ENCODE assay signal across 12 cellular contexts in the genomic region with DNA sequence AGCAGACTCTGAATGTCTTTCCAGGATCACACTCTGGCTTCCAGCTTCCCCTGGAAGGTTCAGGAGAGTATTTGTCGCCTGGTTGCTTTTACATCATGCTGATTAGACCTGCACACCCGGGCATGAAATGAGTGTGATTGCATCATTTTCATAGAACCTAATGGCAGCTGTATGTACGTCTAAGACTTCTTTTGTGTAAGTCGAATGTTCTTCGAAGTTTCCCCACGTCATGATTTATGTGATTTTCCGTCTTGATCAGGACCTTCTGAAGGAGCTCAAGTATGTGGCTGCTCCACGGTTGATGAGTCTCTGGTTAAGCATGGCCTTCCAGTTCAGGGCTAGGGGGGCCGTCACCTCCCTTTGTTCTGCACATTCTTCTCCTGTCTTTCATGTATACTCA. TPM values are rescaled to one million over a fixed set of nuclear protein-coding genes. Genes with fewer than 3 reads are reported as not detected.
DNase-seq lines count a peak whose midpoint lies in the region; ATAC-seq, FAIRE-seq and TF ChIP-seq lines count a peak whose summit lies in the region.
"Had no signal": no experiment of that assay in that cellular context is flagged by ENCODE, and none has a peak within 500 bp of the region (broad histone marks: within the 10 kb centered on the region; RNA-seq: fewer than 3 reads in every experiment).

No MANE protein-coding gene starts in this region.

- H3K36me3 ChIP-seq in HepG2 (replicated peaks in 1 of 2; ENCODE audit: control insufficient read depth in 1 of 2, insufficient read depth in 2 of 2, low read length in 2 of 2), result peaks cover 10 to 34% of the 10 kb centered on the region in 2 experiments; a peak in 4 of 5 replicates
- H3K36me3 ChIP-seq in right lobe of liver, result peaks cover 0 to 5% (median 0%) of the 10 kb centered on the region in 4 donors
- H3K36me3 ChIP-seq in thyroid gland, result no peaks in the 10 kb centered on the region

- in situ Hi-C loops in HepG2 (cut with HindIII; ENCODE audit: extremely low pct_ligation_motif_present, low pct_unique_long_range_greater_than_20kb), result no loop called here

- peaks cover 95% of the 10 kb centered on the region for H3K79me2 ChIP-seq in HepG2 (ENCODE audit: insufficient read depth, low read length)

- intact Hi-C loops in HepG2 (cut with micrococcal nuclease; ENCODE audit: unreplicated experiment) (no loop called here), right lobe of liver (cut with DNase I) (loop anchor here in 1 of 2 donors (10.0 kb wide), 1 partner anchor 94 kb away; a partner anchor contains a TSS), thyroid gland (cut with DNase I) (no loop called here), left cardiac atrium (cut with DNase I) (no loop called here)
- intact Hi-C loops in activated CD8-positive, alpha-beta T cell treated with anti-CD3 and anti-CD28 coated beads for 36 hours (cut with micrococcal nuclease), result loop anchor here (5.0 kb wide), 1 partner anchor 86 kb away; no protein-coding TSS in a partner anchor

- H3K4me2 ChIP-seq in HepG2 (ENCODE audit: low read depth, low read length), result 0 out of 2 replicates have a peak overlapping the region, but pooled peaks have one; percentile 14

- peaks cover 89% of the 10 kb centered on the region for H4K20me1 ChIP-seq in HepG2 (ENCODE audit: insufficient read depth, low read length)

- H3K4me3 Mint-ChIP-seq in activated CD8-positive, alpha-beta T cell treated with anti-CD3 and anti-CD28 coated beads for 36 hours, result peak overlapping the region; percentile 62
- H3K4me3 Mint-ChIP-seq: dendritic cell treated with granulocyte-macrophage colony-stimulating factor and Interleukin-4, amounts not matched to agents 40 ng/mL and 50 ng/mL, for 4 days had no signal

- H3K27me3 ChIP-seq in HepG2 (ENCODE audit: control insufficient read depth in 1 of 2, insufficient read depth in 2 of 2, low read length in 2 of 2) (no peaks in the 10 kb centered on the region; a peak in 1 of 5 replicates), right lobe of liver (no peaks in the 10 kb centered on the region), thyroid gland (no peaks in the 10 kb centered on the region)

- no peak for ATAC-seq in HepG2
- no peak for ATAC-seq in right lobe of liver
- no peak for ATAC-seq in activated CD8-positive, alpha-beta T cell treated with anti-CD3 and anti-CD28 coated beads for 36 hours
- no peak for ATAC-seq in left cardiac atrium
- ATAC-seq: left lobe of liver had no signal

- H2AFZ ChIP-seq in HepG2 (ENCODE audit: low read length), result no peak overlapping the region

- H3K4me1 Mint-ChIP-seq in activated CD8-positive, alpha-beta T cell treated with anti-CD3 and anti-CD28 coated beads for 36 hours (ENCODE audit: low read depth), result peaks cover 64% of the 10 kb centered on the region

- peak overlapping the region; percentile 86 for H3K27ac Mint-ChIP-seq in activated CD8-positive, alpha-beta T cell treated with anti-CD3 and anti-CD28 coated beads for 36 hours

- H3K36me3 Mint-ChIP-seq in activated CD8-positive, alpha-beta T cell treated with anti-CD3 and anti-CD28 coated beads for 36 hours (ENCODE audit: low read depth), result peaks cover 66% of the 10 kb centered on the region

- TF ChIP-seq EP300 in HepG2 (IDR thresholded peaks at IDR 0.05; ENCODE audit: low read depth in 2 of 2, low read length in 2 of 2), result no peak
- TF ChIP-seq EP300 in HepG2 (CRISPR knock-in tag; IDR thresholded peaks at IDR 0.05; ENCODE audit: borderline replicate concordance), result no peak

- TF ChIP-seq CTCF in HepG2 (CRISPR knock-in tag; IDR thresholded peaks at IDR 0.05) (no peak), right lobe of liver (IDR thresholded peaks at IDR 0.05) (no peak), thyroid gland (IDR thresholded peaks at IDR 0.05) (no peak), GM10266 (IDR thresholded peaks at IDR 0.05; ENCODE audit: control insufficient read depth, insufficient read depth, low read depth, missing control alignments) (no peak)
- TF ChIP-seq CTCF in activated CD8-positive, alpha-beta T cell treated with anti-CD3 and anti-CD28 coated beads for 36 hours (IDR thresholded peaks at IDR 0.05), result no peak

- no peak for FAIRE-seq in HepG2 (lab: Jason Lieb, UNC)
- no peak for FAIRE-seq in HTR-8/SVneo (lab: Jason Lieb, UNC)
- FAIRE-seq: GM19239 had no signal

- no peak for TF ChIP-seq POLR2A in HepG2 (IDR thresholded peaks at IDR 0.05; ENCODE audit: insufficient read depth in 1 of 2, low read depth in 2 of 2, low read length in 2 of 2)
- no peak for TF ChIP-seq POLR2A in right lobe of liver (IDR thresholded peaks at IDR 0.05)
- no peak for TF ChIP-seq POLR2A in thyroid gland (IDR thresholded peaks at IDR 0.05)

- H3K4me1 ChIP-seq in HepG2 (ENCODE audit: insufficient read depth, low read length) (peaks cover 70% of the 10 kb centered on the region), right lobe of liver (peaks cover 0 to 76% (median 19%) of the 10 kb centered on the region in 4 donors), thyroid gland (peaks cover 72 to 80% of the 10 kb centered on the region in 2 donors)

- H3K4me3 ChIP-seq in HepG2 (replicated peaks in 1 of 3; ENCODE audit: insufficient read depth in 1 of 3, low read depth in 2 of 3, low read length in 3 of 3) (no peak overlapping the region), right lobe of liver (no peak overlapping the region), thyroid gland (replicated peaks in 1 of 3) (no peak overlapping the region)

- WGBS in HepG2 (ENCODE audit: low lambda C conversion rate), result 88% methylated on average over 9 of the region's 9 CpGs
- 45% methylated on average over 9 of the region's 9 CpGs for WGBS in right lobe of liver (ENCODE audit: insufficient coverage, low coverage, low lambda C conversion rate, missing lambda C conversion rate)
- WGBS in thyroid gland, 2 donors, result 21 to 27% methylated on average over 9 of the region's 9 CpGs

- POLR2A ChIA-PET in HepG2 (lab: Yijun Ruan, JAX), result no interaction called here
- POLR2A ChIA-PET in activated CD8-positive, alpha-beta T cell treated with anti-CD3 and anti-CD28 coated beads for 36 hours (lab: Charles Lee), result interaction anchor here (1.0 to 3.2 kb wide), 5 partner anchors 11 to 110 kb away, joined by 4 to 16 read pairs (median 6); no protein-coding TSS in a partner anchor

- no peak for TF ChIP-seq RAD21 in HepG2 (CRISPR knock-in tag; IDR thresholded peaks at IDR 0.05)

- no peak overlapping the region for H3K9ac ChIP-seq in HepG2 (ENCODE audit: insufficient read depth, low read depth, low read length)

- CTCF ChIA-PET in HepG2 (lab: Yijun Ruan, JAX; ENCODE audit: low intra/inter-chr PET ratio, low total read pairs), result no interaction called here
- CTCF ChIA-PET in activated CD8-positive, alpha-beta T cell treated with anti-CD3 and anti-CD28 coated beads for 36 hours (lab: Charles Lee), result interaction anchor here (0.9 to 2.7 kb wide), 7 partner anchors 10 to 222 kb away, joined by 3 to 13 read pairs (median 4); no protein-coding TSS in a partner anchor

- no TSS peak for BruUV-seq in HepG2 (replicated peaks; lab: Mats Ljungman, UMichigan)

- H3K27me3 Mint-ChIP-seq in activated CD8-positive, alpha-beta T cell treated with anti-CD3 and anti-CD28 coated beads for 36 hours, result no peaks in the 10 kb centered on the region
- H3K27me3 Mint-ChIP-seq: dendritic cell treated with granulocyte-macrophage colony-stimulating factor and Interleukin-4, amounts not matched to agents 40 ng/mL and 50 ng/mL, for 4 days had no signal

- H3K27ac ChIP-seq in HepG2 (ENCODE audit: extremely low read length, insufficient read depth, low read length) (no peak overlapping the region), right lobe of liver (no peak overlapping the region), thyroid gland (peak overlapping the region; percentile 67 to 74 (median 68))

- H3K9me3 ChIP-seq in HepG2 (ENCODE audit: low read length) (no peaks in the 10 kb centered on the region), right lobe of liver (no peaks in the 10 kb centered on the region), thyroid gland (no peaks in the 10 kb centered on the region)

- no peaks in the 10 kb centered on the region for H3K9me3 Mint-ChIP-seq in activated CD8-positive, alpha-beta T cell treated with anti-CD3 and anti-CD28 coated beads for 36 hours
- H3K9me3 Mint-ChIP-seq: dendritic cell treated with granulocyte-macrophage colony-stimulating factor and Interleukin-4, amounts not matched to agents 40 ng/mL and 50 ng/mL, for 4 days had no signal

- DNase-seq in HepG2 (ENCODE audit: low spot score) (no peak), right lobe of liver (no peak), iris pigment epithelial cell (ENCODE audit: low read depth) (peak; percentile 33), thyroid gland (peak; percentile 76 to 78), HTR-8/SVneo (ENCODE audit: insufficient read length, low spot score) (no peak), GM10266 (ENCODE audit: extremely low spot score) (no peak), left cardiac atrium (no peak)
- no peak for DNase-seq in activated CD8-positive, alpha-beta T cell treated with anti-CD3 and anti-CD28 coated beads for 36 hours
- DNase-seq: Calu3 had no signal

RNA-seq across cellular contexts. Expression of a gene that starts 4.5 kb away (rescaled TPM):
- 321 and 356 TPM in 2 replicates for total RNA-seq in HepG2 (2016; rRNA removed; fragmentation: Illumina TruSeq; extraction: Trizol)
- total RNA-seq in HepG2 (2016; cell fraction: cytosol; rRNA removed; fragmentation: Illumina TruSeq; extraction: Trizol; ENCODE audit: low read depth), result 23.2 and 29.3 TPM in 2 replicates
- total RNA-seq in HepG2 (2016; cell fraction: insoluble cytoplasmic fraction; rRNA removed; fragmentation: Illumina TruSeq; extraction: Trizol), result 329 and 330 TPM in 2 replicates
- total RNA-seq in HepG2 (2016; cell fraction: membrane; rRNA removed; fragmentation: Illumina TruSeq; extraction: Trizol), result 89.4 and 96.4 TPM in 2 replicates
- total RNA-seq in HepG2 (2016; cell fraction: nucleus; rRNA removed; fragmentation: Illumina TruSeq; extraction: Trizol), result 126 and 145 TPM in 2 replicates
- polyA plus RNA-seq in HepG2 (2011; rRNA removed), result 200 and 232 TPM in 2 replicates
- polyA plus RNA-seq in HepG2 (2011; cell fraction: cytosol; rRNA removed), result 246 and 252 TPM in 2 replicates
- 96.2 and 102 TPM in 2 replicates for polyA plus RNA-seq in HepG2 (2011; cell fraction: nucleus; rRNA removed)
- 170 and 183 TPM in 2 replicates for polyA plus RNA-seq in HepG2 (2012)
- 19.6 and 20.9 TPM in 2 replicates for polyA plus RNA-seq in HepG2 (2016; cell fraction: cytosol; fragmentation: Illumina TruSeq; extraction: Trizol; ENCODE audit: low read depth)
- 319 and 333 TPM in 2 replicates for polyA plus RNA-seq in HepG2 (2016; cell fraction: insoluble cytoplasmic fraction; fragmentation: Illumina TruSeq; extraction: Trizol; ENCODE audit: low read depth)
- polyA plus RNA-seq in HepG2 (2016; cell fraction: membrane; fragmentation: Illumina TruSeq; extraction: Trizol; ENCODE audit: low read depth), result 53.6 and 62.6 TPM in 2 replicates
- 181 and 191 TPM in 2 replicates for polyA plus RNA-seq in HepG2 (2016; cell fraction: nucleus; fragmentation: Illumina TruSeq; extraction: Trizol; ENCODE audit: insufficient read depth, low read depth)
- polyA minus RNA-seq in HepG2 (2011; rRNA and poly(A)+ RNA removed; ENCODE audit: low replicate concordance), result 265 and 269 TPM in 2 replicates
- polyA minus RNA-seq in HepG2 (2011; cell fraction: cytosol; rRNA and poly(A)+ RNA removed), result 130 and 142 TPM in 2 replicates
- polyA minus RNA-seq in HepG2 (2011; cell fraction: nucleus; rRNA and poly(A)+ RNA removed), result 82.8 and 86.5 TPM in 2 replicates
- 100 to 1,000 TPM; 117 to 128 (median 118) TPM for total RNA-seq in right lobe of liver
- 100 to 1,000 TPM; 461 to 464 TPM for total RNA-seq in activated CD8-positive, alpha-beta T cell treated with anti-CD3 and anti-CD28 coated beads for 36 hours
- total RNA-seq in thyroid gland, result 100 to 1,000 TPM; 267 to 323 (median 298) TPM
- total RNA-seq in left cardiac atrium, result 100 to 1,000 TPM; 163 to 219 TPM

RNA-seq across cellular contexts. Expression of a gene that starts 31.2 kb away (rescaled TPM):
- total RNA-seq in HepG2 (2016; rRNA removed; fragmentation: Illumina TruSeq; extraction: Trizol) (0.83 and 1.00 TPM in 2 replicates), right lobe of liver (10 to 100 TPM in 1 of 6 experiments, 1 to 10 TPM in 5; 3.8 to 10.6 (median 6.6) TPM), thyroid gland (1 to 10 TPM in 3 of 4 donors, under 1 TPM in 1; 0.93 to 3.4 (median 2.5) TPM), left cardiac atrium (1 to 10 TPM; 4.2 to 5.6 TPM)
- total RNA-seq in HepG2 (2016; cell fraction: cytosol; rRNA removed; fragmentation: Illumina TruSeq; extraction: Trizol; ENCODE audit: low read depth), result 0.18 and 0.20 TPM in 2 replicates
- total RNA-seq in HepG2 (2016; cell fraction: insoluble cytoplasmic fraction; rRNA removed; fragmentation: Illumina TruSeq; extraction: Trizol), result 0.93 and 0.97 TPM in 2 replicates
- total RNA-seq in HepG2 (2016; cell fraction: membrane; rRNA removed; fragmentation: Illumina TruSeq; extraction: Trizol), result 0.31 and 0.43 TPM in 2 replicates
- 0.44 and 0.78 TPM in 2 replicates for total RNA-seq in HepG2 (2016; cell fraction: nucleus; rRNA removed; fragmentation: Illumina TruSeq; extraction: Trizol)
- polyA plus RNA-seq in HepG2 (2011; rRNA removed), result 0.75 and 0.95 TPM in 2 replicates
- polyA plus RNA-seq in HepG2 (2011; cell fraction: cytosol; rRNA removed), result 0.67 and 0.77 TPM in 2 replicates
- 0.90 and 1.1 TPM in 2 replicates for polyA plus RNA-seq in HepG2 (2011; cell fraction: nucleus; rRNA removed)
- polyA plus RNA-seq in HepG2 (2012), result 0.32 and 0.43 TPM in 2 replicates
- 0.17 and 0.32 TPM in 2 replicates for polyA plus RNA-seq in HepG2 (2016; cell fraction: cytosol; fragmentation: Illumina TruSeq; extraction: Trizol; ENCODE audit: low read depth)
- 0.59 and 1.4 TPM in 2 replicates for polyA plus RNA-seq in HepG2 (2016; cell fraction: insoluble cytoplasmic fraction; fragmentation: Illumina TruSeq; extraction: Trizol; ENCODE audit: low read depth)
- 0.66 and 0.90 TPM in 2 replicates for polyA plus RNA-seq in HepG2 (2016; cell fraction: membrane; fragmentation: Illumina TruSeq; extraction: Trizol; ENCODE audit: low read depth)
- polyA plus RNA-seq in HepG2 (2016; cell fraction: nucleus; fragmentation: Illumina TruSeq; extraction: Trizol; ENCODE audit: insufficient read depth, low read depth), result 0.67 and 2.3 TPM in 2 replicates
- 0.62 and 1.2 TPM in 2 replicates for polyA minus RNA-seq in HepG2 (2011; rRNA and poly(A)+ RNA removed; ENCODE audit: low replicate concordance)
- not detected in 2 replicates for polyA minus RNA-seq in HepG2 (2011; cell fraction: cytosol; rRNA and poly(A)+ RNA removed)
- 0.25 TPM in 1 of 2 replicates, not detected in the other for polyA minus RNA-seq in HepG2 (2011; cell fraction: nucleus; rRNA and poly(A)+ RNA removed)
- 1 to 10 TPM; 2.4 to 3.2 TPM for total RNA-seq in activated CD8-positive, alpha-beta T cell treated with anti-CD3 and anti-CD28 coated beads for 36 hours

Comparison
In these comparisons a context has a peak if more than half of its experiments do, and no peak if none do; other contexts are left out.
1. DNase-seq: peak in iris pigment epithelial cell (single experiment) and thyroid gland (2 of 2); none in HepG2 (single experiment), right lobe of liver (0 of 3), activated CD8-positive, alpha-beta T cell treated with anti-CD3 and anti-CD28 coated beads for 36 hours (single experiment), HTR-8/SVneo (single experiment), GM10266 (single experiment) and left cardiac atrium (single experiment).
2. H3K27ac ChIP-seq: peak in thyroid gland (3 of 3); none in HepG2 (single experiment) and right lobe of liver (0 of 3).